In the genomic region with DNA sequence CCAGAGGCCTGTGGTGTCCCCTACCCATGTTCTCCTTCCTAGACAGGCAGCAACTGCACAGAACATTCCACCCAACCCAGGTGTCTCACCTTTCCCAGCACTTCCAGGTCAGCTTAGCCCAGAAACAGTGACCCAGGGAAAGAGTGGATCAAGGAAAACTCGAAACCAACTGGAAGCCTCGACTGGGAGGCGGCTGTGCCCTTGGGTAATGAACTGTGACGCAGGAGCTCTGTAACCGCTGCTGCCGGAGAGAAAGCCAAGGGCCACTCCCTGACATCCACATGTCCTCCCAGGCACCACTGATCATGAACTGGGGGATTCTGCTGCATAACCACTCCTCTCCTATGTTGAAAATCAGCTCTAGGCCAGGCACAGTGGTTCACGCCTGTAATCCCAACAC, we compare ENCODE assay signal across 1 cellular context.
TF ChIP-seq lines count a peak whose summit lies in the region.

No MANE protein-coding gene starts in this region.

TF ChIP-seq in HepG2, 621 proteins besides CTCF, POLR2A, EP300 and RAD21 (continued from another document):
- TF ChIP-seq HIVEP1 (CRISPR knock-in tag; IDR thresholded peaks at IDR 0.05): no peak
